In genomic region chr7:151110941-151111645, GRCh38 we compare ENCODE assay signal across 1 cellular context.
TF ChIP-seq lines count a peak whose summit lies in the region.

No MANE protein-coding gene starts in this region.

TF ChIP-seq in HepG2, 621 proteins besides CTCF, POLR2A, EP300 and RAD21 (continued from another document and continues in another):
- TF ChIP-seq IRF9 (CRISPR knock-in tag; IDR thresholded peaks at IDR 0.05; ENCODE audit: borderline replicate concordance) = no peak
- no peak for TF ChIP-seq RERE (CRISPR knock-in tag; IDR thresholded peaks at IDR 0.05; ENCODE audit: low read depth)
- TF ChIP-seq RCOR2 (CRISPR knock-in tag; IDR thresholded peaks at IDR 0.05) = no peak
- TF ChIP-seq ELF1 (CRISPR knock-in tag; IDR thresholded peaks at IDR 0.05) = 0 out of 2 replicates have a peak, but pooled peaks have one; percentile 18
- TF ChIP-seq PTBP1 (IDR thresholded peaks at IDR 0.05; ENCODE audit: low read depth, low read length, poor library complexity, severe bottlenecking) = no peak
- no peak for TF ChIP-seq SMAD1 (CRISPR knock-in tag; IDR thresholded peaks at IDR 0.05; ENCODE audit: borderline replicate concordance, low read depth)
- TF ChIP-seq ZNF570 (CRISPR knock-in tag; IDR thresholded peaks at IDR 0.05; ENCODE audit: borderline replicate concordance) = no peak
- no peak for TF ChIP-seq E2F5 (CRISPR knock-in tag; conservative IDR thresholded peaks at IDR 0.05)
- TF ChIP-seq ZNF747 (CRISPR knock-in tag; IDR thresholded peaks at IDR 0.05; ENCODE audit: borderline replicate concordance) = no peak
- no peak for TF ChIP-seq LCORL (IDR thresholded peaks at IDR 0.05)
- TF ChIP-seq LCORL (CRISPR knock-in tag; IDR thresholded peaks at IDR 0.05) = no peak
- no peak for TF ChIP-seq ZBTB43 (CRISPR knock-in tag; conservative IDR thresholded peaks at IDR 0.05)
- TF ChIP-seq GATAD2A (CRISPR knock-in tag; IDR thresholded peaks at IDR 0.05) = 0 out of 2 replicates have a peak, but pooled peaks have one; percentile 29
- TF ChIP-seq BHLHE40 (IDR thresholded peaks at IDR 0.05; ENCODE audit: low read length) = no peak
- no peak for TF ChIP-seq GMEB1 (CRISPR knock-in tag; IDR thresholded peaks at IDR 0.05; ENCODE audit: borderline replicate concordance)
- TF ChIP-seq EED (CRISPR knock-in tag; IDR thresholded peaks at IDR 0.05) = no peak
- peak; percentile 63 for TF ChIP-seq SMC3 (IDR thresholded peaks at IDR 0.05; ENCODE audit: low read length)
- TF ChIP-seq ZNF687 (CRISPR knock-in tag; IDR thresholded peaks at IDR 0.05) = peak; percentile 48
- TF ChIP-seq THAP11 (CRISPR knock-in tag; IDR thresholded peaks at IDR 0.05) = peak; percentile 79
- TF ChIP-seq XRCC5 (optimal IDR thresholded peaks at IDR 0.05; ENCODE audit: low read length) = peak; percentile 54
- no peak for TF ChIP-seq RFX1 (IDR thresholded peaks at IDR 0.05)
- TF ChIP-seq ATF2 (CRISPR knock-in tag; IDR thresholded peaks at IDR 0.05) = 0 out of 2 replicates have a peak, but pooled peaks have one; percentile 27
- no peak for TF ChIP-seq REPIN1 (CRISPR knock-in tag; IDR thresholded peaks at IDR 0.05; ENCODE audit: borderline replicate concordance, low read depth)
- no peak for TF ChIP-seq ZNF33B (CRISPR knock-in tag; IDR thresholded peaks at IDR 0.05)
- no peak for TF ChIP-seq ZNF513 (CRISPR knock-in tag; conservative IDR thresholded peaks at IDR 0.05)
- TF ChIP-seq ZBTB7B (CRISPR knock-in tag; IDR thresholded peaks at IDR 0.05) = no peak
- no peak for TF ChIP-seq ZNF256 (CRISPR knock-in tag; conservative IDR thresholded peaks at IDR 0.05)
- no peak for TF ChIP-seq CBFB (CRISPR knock-in tag; IDR thresholded peaks at IDR 0.05)
- no peak for TF ChIP-seq ZNF816 (CRISPR knock-in tag; IDR thresholded peaks at IDR 0.05; ENCODE audit: borderline replicate concordance)
- no peak for TF ChIP-seq ZNF317 (CRISPR knock-in tag; IDR thresholded peaks at IDR 0.05)
- TF ChIP-seq ZSCAN12 (CRISPR knock-in tag; IDR thresholded peaks at IDR 0.05) = no peak
- TF ChIP-seq MIER3 (CRISPR knock-in tag; IDR thresholded peaks at IDR 0.05; ENCODE audit: borderline replicate concordance) = peak; percentile 47; the same call in 1 of the 2 replicates
- no peak; the same call in 1 of the 2 replicates for TF ChIP-seq ZNF143 (CRISPR knock-in tag; IDR thresholded peaks at IDR 0.05)
- peak; percentile 68 for TF ChIP-seq ZNF263 (CRISPR knock-in tag; IDR thresholded peaks at IDR 0.05)
- no peak for TF ChIP-seq PAXIP1 (CRISPR knock-in tag; conservative IDR thresholded peaks at IDR 0.05)
- TF ChIP-seq CHD2 (IDR thresholded peaks at IDR 0.05; ENCODE audit: low read depth, low read length) = no peak
- no peak for TF ChIP-seq STAT5B (CRISPR knock-in tag; IDR thresholded peaks at IDR 0.05)
- 0 out of 2 replicates have a peak, but pooled peaks have one; percentile 35 for TF ChIP-seq KDM3A (CRISPR knock-in tag; IDR thresholded peaks at IDR 0.05; ENCODE audit: low read depth)
- peak; percentile 20 for TF ChIP-seq AGO2 (optimal IDR thresholded peaks at IDR 0.05; ENCODE audit: low read depth, low read length)
- TF ChIP-seq ZKSCAN1 (IDR thresholded peaks at IDR 0.05; ENCODE audit: low read length) = no peak
- TF ChIP-seq ZNF720 (CRISPR knock-in tag; IDR thresholded peaks at IDR 0.05) = no peak
- TF ChIP-seq STAG1 (CRISPR knock-in tag; IDR thresholded peaks at IDR 0.05) = peak; percentile 93
- TF ChIP-seq XBP1 (CRISPR knock-in tag; IDR thresholded peaks at IDR 0.05) = no peak
